ENCODE assay signal across 20 cellular contexts in the genomic region with DNA sequence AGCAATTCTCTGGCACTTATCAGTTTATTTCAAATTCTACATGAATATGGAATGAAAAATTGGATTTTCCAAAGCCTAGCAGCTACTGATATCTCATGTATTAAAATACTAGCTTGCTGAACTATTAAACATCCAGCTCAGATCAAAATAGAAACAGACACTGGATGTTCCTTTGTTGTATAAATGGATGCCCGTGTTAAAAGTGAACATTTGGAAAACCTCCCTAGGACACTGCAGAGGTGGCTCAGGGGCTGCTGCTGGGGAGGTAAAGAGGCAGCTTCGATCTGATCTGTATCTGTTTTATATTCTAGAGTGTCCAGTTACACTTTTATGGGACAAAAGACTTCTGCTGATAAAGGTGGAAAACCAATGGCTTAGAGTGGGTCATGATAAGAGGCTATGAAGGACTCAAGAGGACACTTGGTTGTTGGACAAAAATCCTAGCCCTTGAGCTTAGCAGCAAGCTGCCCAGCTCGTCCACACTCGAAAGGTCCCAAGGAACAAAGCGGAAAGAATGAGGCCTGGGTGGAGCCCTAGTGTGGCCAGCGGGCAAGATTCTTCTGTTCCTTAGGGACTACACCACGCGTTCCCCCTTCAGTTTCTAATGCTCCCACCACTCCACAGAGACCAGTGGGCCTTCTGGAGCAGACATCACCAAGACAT. TPM values are rescaled to one million over a fixed set of nuclear protein-coding genes. Genes with fewer than 3 reads are reported as not detected.
DNase-seq lines count a peak whose midpoint lies in the region; ATAC-seq and TF ChIP-seq lines count a peak whose summit lies in the region.
"Had no signal": no experiment of that assay in that cellular context is flagged by ENCODE, and none has a peak within 500 bp of the region (broad histone marks: within the 10 kb centered on the region; RNA-seq: fewer than 3 reads in every experiment).

No MANE protein-coding gene starts in this region.

- intact Hi-C loops in activated CD4-positive, alpha-beta memory T cell treated with anti-CD3 and anti-CD28 coated beads for 36 hours (cut with micrococcal nuclease), result loop anchor here (5.0 to 10.0 kb wide), 2 partner anchors 282 to 395 kb away; a partner anchor contains a TSS
- intact Hi-C loops in right cardiac atrium (cut with DNase I), result loop anchor here (10.0 kb wide), 3 partner anchors 285 to 525 kb away; no protein-coding TSS in a partner anchor

- H3K9me3 Mint-ChIP-seq in activated CD4-positive, alpha-beta memory T cell treated with anti-CD3 and anti-CD28 coated beads, Interleukin-2, amount 10 ng/mL, durations not matched to agents 7 days and 5 days, result no peaks in the 10 kb centered on the region
- H3K9me3 Mint-ChIP-seq in activated CD4-positive, alpha-beta memory T cell treated with anti-CD3 and anti-CD28 coated beads for 36 hours, result no peaks in the 10 kb centered on the region
- no peaks in the 10 kb centered on the region for H3K9me3 Mint-ChIP-seq in CD4-positive, CD25-positive, alpha-beta regulatory T cell
- no peaks in the 10 kb centered on the region for H3K9me3 Mint-ChIP-seq in WTC11

- H3K4me3 ChIP-seq in CD4-positive, CD25-positive, alpha-beta regulatory T cell (ENCODE audit: low read depth, low read length), result no peak overlapping the region
- no peak overlapping the region for H3K4me3 ChIP-seq in right cardiac atrium (ENCODE audit: low read length)
- H3K4me3 ChIP-seq: ascending aorta, lung, smooth muscle cell had no signal

- TF ChIP-seq POLR2A in GM18505 (IDR thresholded peaks at IDR 0.05; ENCODE audit: borderline replicate concordance, extremely low read depth, insufficient read depth, insufficient read length), result no peak

- POLR2A ChIA-PET in activated CD4-positive, alpha-beta memory T cell treated with anti-CD3 and anti-CD28 coated beads, Interleukin-2, amount 10 ng/mL, durations not matched to agents 7 days and 5 days (lab: Charles Lee), result interaction anchor here (0.9 to 1.9 kb wide), 2 partner anchors 9 to 12 kb away, joined by 3 to 5 read pairs; no protein-coding TSS in a partner anchor
- POLR2A ChIA-PET in activated CD4-positive, alpha-beta memory T cell treated with anti-CD3 and anti-CD28 coated beads for 36 hours (lab: Charles Lee), result no interaction called here
- POLR2A ChIA-PET in WTC11 (lab: Charles Lee), result no interaction called here

- H3K27me3 Mint-ChIP-seq in activated CD4-positive, alpha-beta memory T cell treated with anti-CD3 and anti-CD28 coated beads, Interleukin-2, amount 10 ng/mL, durations not matched to agents 7 days and 5 days, result no peaks in the 10 kb centered on the region
- H3K27me3 Mint-ChIP-seq in activated CD4-positive, alpha-beta memory T cell treated with anti-CD3 and anti-CD28 coated beads for 36 hours, result no peaks in the 10 kb centered on the region
- no peaks in the 10 kb centered on the region for H3K27me3 Mint-ChIP-seq in CD4-positive, CD25-positive, alpha-beta regulatory T cell
- no peaks in the 10 kb centered on the region for H3K27me3 Mint-ChIP-seq in WTC11 (ENCODE audit: low read depth)
- H3K27me3 Mint-ChIP-seq: activated CD8-positive, alpha-beta memory T cell treated with anti-CD3 and anti-CD28 coated beads, Interleukin-2, amount 10 ng/mL, durations not matched to agents 7 days and 5 days had no signal

- peaks cover 70% of the 10 kb centered on the region for H3K4me1 Mint-ChIP-seq in activated CD4-positive, alpha-beta memory T cell treated with anti-CD3 and anti-CD28 coated beads, Interleukin-2, amount 10 ng/mL, durations not matched to agents 7 days and 5 days
- H3K4me1 Mint-ChIP-seq in activated CD4-positive, alpha-beta memory T cell treated with anti-CD3 and anti-CD28 coated beads for 36 hours (ENCODE audit: low read depth), result peaks cover 54% of the 10 kb centered on the region
- H3K4me1 Mint-ChIP-seq in CD4-positive, CD25-positive, alpha-beta regulatory T cell, result peaks cover 25 to 68% (median 51%) of the 10 kb centered on the region in 4 donors
- peaks cover 29% of the 10 kb centered on the region for H3K4me1 Mint-ChIP-seq in WTC11

- no peaks in the 10 kb centered on the region for H3K9me3 ChIP-seq in CD4-positive, CD25-positive, alpha-beta regulatory T cell (ENCODE audit: control insufficient read depth in 2 of 2, low read length in 2 of 2)
- no peaks in the 10 kb centered on the region for H3K9me3 ChIP-seq in right cardiac atrium (ENCODE audit: control insufficient read depth, low read length)
- H3K9me3 ChIP-seq: ascending aorta had no signal

- DNase-seq in activated CD4-positive, alpha-beta memory T cell treated with anti-CD3 and anti-CD28 coated beads, Interleukin-2, amount 10 ng/mL, durations not matched to agents 7 days and 5 days, result no peak
- DNase-seq in activated CD4-positive, alpha-beta memory T cell treated with anti-CD3 and anti-CD28 coated beads for 36 hours, result no peak
- no peak for DNase-seq in CD4-positive, CD25-positive, alpha-beta regulatory T cell
- DNase-seq in WTC11 (ENCODE audit: low spot score), result no peak
- DNase-seq in right cardiac atrium, result no peak
- DNase-seq: activated CD8-positive, alpha-beta memory T cell treated with anti-CD3 and anti-CD28 coated beads, Interleukin-2, amount 10 ng/mL, durations not matched to agents 7 days and 5 days; activated effector memory CD4-positive, alpha-beta T cell treated with anti-CD3 and anti-CD28 coated beads, Interleukin-2, amount 50 U/mL, for 16 hours; effector memory CD4-positive, alpha-beta T cell; foreskin melanocyte; hypothalamus; NCI-H187; SHP77 treated with DMSO at 0.1 percent for 48 hours; stimulated activated naive CD4-positive, alpha-beta T cell had no signal

- peaks cover 59% of the 10 kb centered on the region for H3K36me3 Mint-ChIP-seq in activated CD4-positive, alpha-beta memory T cell treated with anti-CD3 and anti-CD28 coated beads, Interleukin-2, amount 10 ng/mL, durations not matched to agents 7 days and 5 days (ENCODE audit: low read depth)
- H3K36me3 Mint-ChIP-seq in activated CD4-positive, alpha-beta memory T cell treated with anti-CD3 and anti-CD28 coated beads for 36 hours, result peaks cover 35% of the 10 kb centered on the region
- peaks cover 36% of the 10 kb centered on the region for H3K36me3 Mint-ChIP-seq in CD4-positive, CD25-positive, alpha-beta regulatory T cell
- peaks cover 27% of the 10 kb centered on the region for H3K36me3 Mint-ChIP-seq in WTC11

- H3K27ac ChIP-seq in CD4-positive, CD25-positive, alpha-beta regulatory T cell (ENCODE audit: insufficient read depth, low read length, poor library complexity, severe bottlenecking), result no peak overlapping the region
- H3K27ac ChIP-seq in right cardiac atrium (ENCODE audit: low read length), result peak overlapping the region; percentile 85
- H3K27ac ChIP-seq: ascending aorta had no signal

- H3K4me1 ChIP-seq in CD4-positive, CD25-positive, alpha-beta regulatory T cell (ENCODE audit: control insufficient read depth, insufficient read depth, low read length, poor library complexity, severe bottlenecking), result no peaks in the 10 kb centered on the region
- H3K4me1 ChIP-seq in right cardiac atrium (ENCODE audit: control insufficient read depth, insufficient read depth, low read length), result peaks cover 9% of the 10 kb centered on the region

- no peak for TF ChIP-seq CTCF in WTC11 (IDR thresholded peaks at IDR 0.05)

- no peak overlapping the region for H3K4me3 Mint-ChIP-seq in activated CD4-positive, alpha-beta memory T cell treated with anti-CD3 and anti-CD28 coated beads, Interleukin-2, amount 10 ng/mL, durations not matched to agents 7 days and 5 days
- no peak overlapping the region for H3K4me3 Mint-ChIP-seq in activated CD4-positive, alpha-beta memory T cell treated with anti-CD3 and anti-CD28 coated beads for 36 hours
- no peak overlapping the region for H3K4me3 Mint-ChIP-seq in CD4-positive, CD25-positive, alpha-beta regulatory T cell
- H3K4me3 Mint-ChIP-seq in WTC11, result no peak overlapping the region
- H3K4me3 Mint-ChIP-seq: activated CD8-positive, alpha-beta memory T cell treated with anti-CD3 and anti-CD28 coated beads, Interleukin-2, amount 10 ng/mL, durations not matched to agents 7 days and 5 days had no signal

- H3K27me3 ChIP-seq in CD4-positive, CD25-positive, alpha-beta regulatory T cell (ENCODE audit: control insufficient read depth, insufficient read depth, low read length), result no peaks in the 10 kb centered on the region
- H3K27me3 ChIP-seq in right cardiac atrium (ENCODE audit: control insufficient read depth, insufficient read depth), result no peaks in the 10 kb centered on the region
- H3K27me3 ChIP-seq: ascending aorta had no signal

- H3K27ac Mint-ChIP-seq in activated CD4-positive, alpha-beta memory T cell treated with anti-CD3 and anti-CD28 coated beads, Interleukin-2, amount 10 ng/mL, durations not matched to agents 7 days and 5 days, result peak overlapping the region; percentile 29
- no peak overlapping the region for H3K27ac Mint-ChIP-seq in activated CD4-positive, alpha-beta memory T cell treated with anti-CD3 and anti-CD28 coated beads for 36 hours
- peak overlapping the region; percentile 64 to 79 (median 65) for H3K27ac Mint-ChIP-seq in CD4-positive, CD25-positive, alpha-beta regulatory T cell
- H3K27ac Mint-ChIP-seq in WTC11, result peak overlapping the region; percentile 51; the same call in 1 of the 2 replicates
- H3K27ac Mint-ChIP-seq: activated CD8-positive, alpha-beta memory T cell treated with anti-CD3 and anti-CD28 coated beads, Interleukin-2, amount 10 ng/mL, durations not matched to agents 7 days and 5 days had no signal

- ATAC-seq in CD4-positive, CD25-positive, alpha-beta regulatory T cell (ENCODE audit: low read depth in 2 of 2), result no peak
- ATAC-seq in WTC11, result no peak
- ATAC-seq in right cardiac atrium, result peak in 1 of 2 donors; percentile 6
- no peak for ATAC-seq in GM19452 (IDR thresholded peaks at IDR 0.05; ENCODE audit: unreplicated experiment)
- no peak for ATAC-seq in GM18505 (IDR thresholded peaks at IDR 0.05; ENCODE audit: unreplicated experiment)
- no peak for ATAC-seq in GM18868 (IDR thresholded peaks at IDR 0.05; ENCODE audit: unreplicated experiment)
- ATAC-seq: activated CD8-positive, alpha-beta memory T cell treated with anti-CD3 and anti-CD28 coated beads, Interleukin-2, amount 10 ng/mL, durations not matched to agents 7 days and 5 days; esophagus mucosa had no signal

- WGBS in right cardiac atrium, result 76% methylated on average over 8 of the region's 8 CpGs

- CTCF ChIA-PET in activated CD4-positive, alpha-beta memory T cell treated with anti-CD3 and anti-CD28 coated beads, Interleukin-2, amount 10 ng/mL, durations not matched to agents 7 days and 5 days (lab: Charles Lee), result interaction anchor here (0.9 to 5.4 kb wide), 7 partner anchors 8 to 287 kb away, joined by 3 to 48 read pairs (median 6); a partner anchor contains a TSS
- CTCF ChIA-PET in activated CD4-positive, alpha-beta memory T cell treated with anti-CD3 and anti-CD28 coated beads for 36 hours (lab: Charles Lee), result interaction anchor here (0.9 to 2.1 kb wide), 4 partner anchors 9 to 286 kb away, joined by 3 to 28 read pairs (median 7); no protein-coding TSS in a partner anchor
- CTCF ChIA-PET in WTC11 (lab: Charles Lee), result interaction anchor here (0.8 to 2.0 kb wide), 3 partner anchors 10 to 287 kb away, joined by 3 to 15 read pairs (median 4); no protein-coding TSS in a partner anchor

- H3K36me3 ChIP-seq in CD4-positive, CD25-positive, alpha-beta regulatory T cell (ENCODE audit: control insufficient read depth, insufficient read depth, low read length), result peaks cover 36% of the 10 kb centered on the region

RNA-seq across cellular contexts. Expression of a gene that starts 9.9 kb away (rescaled TPM):
- total RNA-seq in activated CD4-positive, alpha-beta memory T cell treated with anti-CD3 and anti-CD28 coated beads, Interleukin-2, amount 10 ng/mL, durations not matched to agents 7 days and 5 days, result 10 to 100 TPM; 34.5 to 36.1 TPM
- total RNA-seq in activated CD4-positive, alpha-beta memory T cell treated with anti-CD3 and anti-CD28 coated beads for 36 hours, result 10 to 100 TPM; 20.0 to 20.5 TPM
- 18.4 TPM for total RNA-seq in CD4-positive, CD25-positive, alpha-beta regulatory T cell
- polyA plus RNA-seq in CD4-positive, CD25-positive, alpha-beta regulatory T cell, result 10 to 100 TPM; 28.7 to 34.1 (median 31.3) TPM
- total RNA-seq in WTC11 (2021), result 26.9 to 28.3 TPM (median 27.9 TPM) in 3 replicates
- total RNA-seq in right cardiac atrium, result 10 to 100 TPM; 15.7 to 18.9 (median 17.3) TPM
- 13.2 TPM for polyA plus RNA-seq in right cardiac atrium

RNA-seq across cellular contexts. Expression of a gene that starts 21.1 kb away (rescaled TPM):
- total RNA-seq in activated CD4-positive, alpha-beta memory T cell treated with anti-CD3 and anti-CD28 coated beads, Interleukin-2, amount 10 ng/mL, durations not matched to agents 7 days and 5 days, result 10 to 100 TPM; 47.1 to 48.8 TPM
- total RNA-seq in activated CD4-positive, alpha-beta memory T cell treated with anti-CD3 and anti-CD28 coated beads for 36 hours, result 10 to 100 TPM; 23.5 to 25.4 TPM
- 17.7 TPM for total RNA-seq in CD4-positive, CD25-positive, alpha-beta regulatory T cell
- polyA plus RNA-seq in CD4-positive, CD25-positive, alpha-beta regulatory T cell, result 1 to 10 TPM; 3.1 to 5.7 (median 4.5) TPM
- total RNA-seq in WTC11 (2021), result 21.4 to 26.7 TPM (median 22.3 TPM) in 3 replicates
- total RNA-seq in right cardiac atrium, result 10 to 100 TPM in 1 of 4 donors, 1 to 10 TPM in 3; 6.7 to 17.2 (median 7.3) TPM
- 4.8 TPM for polyA plus RNA-seq in right cardiac atrium
